ENCODE assay signal across 15 cellular contexts in genomic region chr4:112923514-112923913, GRCh38.
"Had no signal": no experiment of that assay in that cellular context is flagged by ENCODE, and none has a peak within 500 bp of the region (broad histone marks: within the 10 kb centered on the region; RNA-seq: fewer than 3 reads in every experiment).

No MANE protein-coding gene starts in this region.

- H3K4me2 ChIP-seq: hepatocyte had no signal

- H3K79me2 ChIP-seq: hepatocyte had no signal

- ATAC-seq: activated naive CD8-positive, alpha-beta T cell treated with anti-CD3 and anti-CD28 coated beads, Interleukin-2, amount 50 U/mL, for 24 hours; activated T-cell treated with anti-CD3 and anti-CD28 coated beads, Interleukin-2, amount 50 U/mL, for 4 hours; esophagus mucosa; left colon had no signal

- DNase-seq: activated CD4-positive, alpha-beta T cell treated with anti-CD3 and anti-CD28 coated beads, Interleukin-2, amount 10 ng/mL, durations not matched to agents 7 days and 5 days; activated CD8-positive, alpha-beta memory T cell treated with anti-CD3 and anti-CD28 coated beads, Interleukin-2, amount 50 U/mL, for 4 hours; activated naive CD4-positive, alpha-beta T cell treated with anti-CD3 and anti-CD28 coated beads, Interleukin-2, amount 10 ng/mL, durations not matched to agents 7 days and 5 days; activated naive CD8-positive, alpha-beta T cell treated with anti-CD3 and anti-CD28 coated beads, Interleukin-2, amount 50 U/mL, for 24 hours; activated T-cell treated with anti-CD3 and anti-CD28 coated beads, Interleukin-2, amount 50 U/mL, for 4 hours; effector CD8-positive, alpha-beta T cell; left colon; midbrain; posterior cingulate gyrus; stimulated activated CD4-positive, alpha-beta T cell treated with anti-CD3 and anti-CD28 coated beads, Interleukin-12 subunit alpha, Interleukin-12 subunit beta, amount 100 ng/mL, for 4 hours; stimulated activated CD4-positive, alpha-beta T cell treated with anti-CD3 and anti-CD28 coated beads, Interleukin-2, amount 100 ng/mL, for 24 hours; T1000 had no signal

- H3K27me3 ChIP-seq: hepatocyte, tibial nerve had no signal

- H3K36me3 ChIP-seq: tibial nerve had no signal

- H3K9me3 ChIP-seq: tibial nerve had no signal

- H3K27ac ChIP-seq: hepatocyte had no signal

- H2AFZ ChIP-seq: hepatocyte had no signal

- H3K4me3 ChIP-seq: hepatocyte, tibial nerve had no signal
